ENCODE assay signal across 1 cellular context in genomic region chr3:48188266-48189201, GRCh38.
TF ChIP-seq lines count a peak whose summit lies in the region.

Gene CDC25A (minus strand): TSS chr3:48188417. CDS start chr3:48187947, 470 bp downstream.

TF ChIP-seq in HepG2, 621 proteins besides CTCF, POLR2A, EP300 and RAD21 (continued from another document and continues in another):
- TF ChIP-seq ZHX2 (IDR thresholded peaks at IDR 0.05; ENCODE audit: low read depth) = no peak
- TF ChIP-seq ZHX2 (CRISPR knock-in tag; IDR thresholded peaks at IDR 0.05; ENCODE audit: borderline replicate concordance) = 0 out of 2 replicates have a peak, but pooled peaks have one; percentile 41
- no peak for TF ChIP-seq CEBPZ (IDR thresholded peaks at IDR 0.05; ENCODE audit: low read length)
- no peak for TF ChIP-seq ZBTB20 (CRISPR knock-in tag; IDR thresholded peaks at IDR 0.05; ENCODE audit: borderline replicate concordance, low read depth)
- TF ChIP-seq PRPF4 (IDR thresholded peaks at IDR 0.05; ENCODE audit: low read depth, low read length, poor library complexity, severe bottlenecking) = no peak
- TF ChIP-seq TBP (CRISPR knock-in tag; IDR thresholded peaks at IDR 0.05) = 0 out of 2 replicates have a peak, but pooled peaks have one; percentile 11
- no peak for TF ChIP-seq HIC2 (CRISPR knock-in tag; IDR thresholded peaks at IDR 0.05; ENCODE audit: low read depth)
- TF ChIP-seq THAP11 (CRISPR knock-in tag; IDR thresholded peaks at IDR 0.05) = peak; percentile 99
- peak; percentile 61 for TF ChIP-seq AGO1 (IDR thresholded peaks at IDR 0.05; ENCODE audit: low read depth, low read length, poor library complexity, severe bottlenecking)
- TF ChIP-seq PAXIP1 (CRISPR knock-in tag; conservative IDR thresholded peaks at IDR 0.05) = peak; percentile 43
- no peak for TF ChIP-seq HIVEP1 (CRISPR knock-in tag; IDR thresholded peaks at IDR 0.05)
- TF ChIP-seq ZNF616 (CRISPR knock-in tag; IDR thresholded peaks at IDR 0.05; ENCODE audit: low read depth) = no peak
- TF ChIP-seq MXI1 (IDR thresholded peaks at IDR 0.05; ENCODE audit: borderline replicate concordance, low read depth, low read length) = peak; percentile 89; the same call in 2 of the 3 replicates
- TF ChIP-seq ZBTB37 (CRISPR knock-in tag; IDR thresholded peaks at IDR 0.05) = no peak
- TF ChIP-seq ISL2 (CRISPR knock-in tag; IDR thresholded peaks at IDR 0.05) = peak; percentile 16; the same call in 1 of the 2 replicates
- no peak for TF ChIP-seq HHEX (CRISPR knock-in tag; IDR thresholded peaks at IDR 0.05)
- 0 out of 2 replicates have a peak, but pooled peaks have one; percentile 45 for TF ChIP-seq ZNF256 (CRISPR knock-in tag; conservative IDR thresholded peaks at IDR 0.05)
- no peak for TF ChIP-seq PHF21A (CRISPR knock-in tag; IDR thresholded peaks at IDR 0.05)
- TF ChIP-seq JUN (CRISPR knock-in tag; IDR thresholded peaks at IDR 0.05) = no peak
- peak; percentile 11; the same call in 1 of the 2 replicates for TF ChIP-seq ZBTB38 (CRISPR knock-in tag; IDR thresholded peaks at IDR 0.05)
- TF ChIP-seq ZNF263 (CRISPR knock-in tag; IDR thresholded peaks at IDR 0.05) = 0 out of 2 replicates have a peak, but pooled peaks have one; percentile 25
- peak in 1 of 2 experiments; percentile 54; a peak in 1 of 4 replicates for TF ChIP-seq NR2F1 (CRISPR knock-in tag; IDR thresholded peaks at IDR 0.05)
- no peak for TF ChIP-seq NCOA2 (CRISPR knock-in tag; IDR thresholded peaks at IDR 0.05)
- TF ChIP-seq ZNF768 (CRISPR knock-in tag; IDR thresholded peaks at IDR 0.05) = no peak
- TF ChIP-seq ZNF557 (CRISPR knock-in tag; IDR thresholded peaks at IDR 0.05) = 0 out of 2 replicates have a peak, but pooled peaks have one; percentile 45
- no peak for TF ChIP-seq ATF3 (CRISPR knock-in tag; IDR thresholded peaks at IDR 0.05)
- TF ChIP-seq SAP130 (CRISPR knock-in tag; IDR thresholded peaks at IDR 0.05; ENCODE audit: low read depth) = peak; percentile 100
- peak; percentile 39; the same call in 1 of the 2 replicates for TF ChIP-seq MIER3 (CRISPR knock-in tag; IDR thresholded peaks at IDR 0.05; ENCODE audit: borderline replicate concordance)
- TF ChIP-seq TMF1 (CRISPR knock-in tag; IDR thresholded peaks at IDR 0.05; ENCODE audit: low read depth) = no peak
- no peak for TF ChIP-seq ZFP37 (CRISPR knock-in tag; IDR thresholded peaks at IDR 0.05; ENCODE audit: borderline replicate concordance)
- no peak for TF ChIP-seq ZNF576 (CRISPR knock-in tag; IDR thresholded peaks at IDR 0.05)
- TF ChIP-seq KLF6 (CRISPR knock-in tag; IDR thresholded peaks at IDR 0.05) = no peak
- TF ChIP-seq ZXDC (CRISPR knock-in tag; IDR thresholded peaks at IDR 0.05) = no peak
- no peak for TF ChIP-seq RARG (CRISPR knock-in tag; IDR thresholded peaks at IDR 0.05; ENCODE audit: low read depth)
- TF ChIP-seq HNF4A (CRISPR knock-in tag; IDR thresholded peaks at IDR 0.05) = 0 out of 2 replicates have a peak, but pooled peaks have one; percentile 10
- TF ChIP-seq ZBTB42 (CRISPR knock-in tag; IDR thresholded peaks at IDR 0.05) = 0 out of 2 replicates have a peak, but pooled peaks have one; percentile 50
- TF ChIP-seq ZNF839 (CRISPR knock-in tag; IDR thresholded peaks at IDR 0.05; ENCODE audit: borderline replicate concordance) = no peak
- no peak for TF ChIP-seq ZNF354B (CRISPR knock-in tag; IDR thresholded peaks at IDR 0.05)
- no peak; the same call in none of the 2 replicates for TF ChIP-seq CBFB (CRISPR knock-in tag; IDR thresholded peaks at IDR 0.05)
- TF ChIP-seq HBP1 (CRISPR knock-in tag; IDR thresholded peaks at IDR 0.05; ENCODE audit: low read depth) = peak; percentile 100
- no peak for TF ChIP-seq CEBPG (CRISPR knock-in tag; IDR thresholded peaks at IDR 0.05)
- TF ChIP-seq ARNT (IDR thresholded peaks at IDR 0.05) = no peak
